Comparison of ENCODE assay signal across 12 cellular contexts in the genomic region with DNA sequence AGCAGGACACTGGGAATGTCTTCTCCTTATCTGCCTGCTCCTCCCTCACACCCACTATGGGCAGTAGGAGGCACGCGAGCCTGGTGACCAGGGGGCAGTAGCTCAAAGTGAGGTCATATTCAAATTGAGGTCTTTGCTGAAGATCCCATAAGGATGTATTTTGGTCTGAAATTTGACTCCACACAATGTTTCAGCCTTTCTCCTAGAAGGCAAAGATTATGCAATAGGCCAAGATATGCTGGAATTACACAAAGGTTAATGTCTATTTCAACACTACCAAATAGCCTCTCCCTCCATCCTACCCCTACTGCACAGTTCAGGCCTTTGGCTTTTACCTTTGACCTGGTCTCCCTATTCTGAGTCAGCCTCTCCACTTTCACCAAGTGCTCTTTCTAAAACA.
DNase-seq lines count a peak whose midpoint lies in the region; ATAC-seq, FAIRE-seq and TF ChIP-seq lines count a peak whose summit lies in the region.
"Had no signal": no experiment of that assay in that cellular context is flagged by ENCODE, and none has a peak within 500 bp of the region (broad histone marks: within the 10 kb centered on the region; RNA-seq: fewer than 3 reads in every experiment).

No MANE protein-coding gene starts in this region.

- no peak overlapping the region for H2BK15ac ChIP-seq in IMR-90 (ENCODE audit: low read depth, low read length)

- no peak overlapping the region for H2BK5ac ChIP-seq in IMR-90 (ENCODE audit: low read depth, low read length, poor library complexity, severe bottlenecking)

- no peak overlapping the region for H2BK120ac ChIP-seq in IMR-90 (ENCODE audit: low read depth, low read length)

- H3K18ac ChIP-seq in IMR-90 (ENCODE audit: low read depth, low read length), result no peak overlapping the region

- H3K27me3 ChIP-seq in BJ (ENCODE audit: control insufficient read depth, insufficient read depth, low read length) (no peaks in the 10 kb centered on the region), IMR-90 (ENCODE audit: control insufficient read depth, insufficient read depth, low read length) (no peaks in the 10 kb centered on the region), fibroblast of lung (ENCODE audit: control insufficient read depth, insufficient read depth, low read length) (no peaks in the 10 kb centered on the region), pancreas (no peaks in the 10 kb centered on the region)

- dilution Hi-C loops in IMR-90 (cut with HindIII; ENCODE audit: low sequenced_read_pairs, unreplicated experiment), result no loop called here

- BruUV-seq in IMR-90 (replicated peaks; lab: Mats Ljungman, UMichigan), result no TSS peak

- H3K27ac ChIP-seq in IMR-90 (ENCODE audit: insufficient read depth, low read length) (peak overlapping the region; percentile 17; the same call in 1 of the 2 replicates), fibroblast of lung (ENCODE audit: insufficient read depth, low read length) (no peak overlapping the region), pancreas (no peak overlapping the region)
- H3K27ac ChIP-seq: HL-60 had no signal

- CTCF ChIA-PET in BJ (lab: Yijun Ruan, JAX), result interaction anchor here (1.0 to 1.5 kb wide), 3 partner anchors 10 to 82 kb away, joined by 3 read pairs; no protein-coding TSS in a partner anchor
- CTCF ChIA-PET in IMR-90 (lab: Yijun Ruan, JAX), result interaction anchor here (0.7 to 1.3 kb wide), 2 partner anchors 8 to 10 kb away, joined by 3 to 4 read pairs; no protein-coding TSS in a partner anchor

- H3K27ac Mint-ChIP-seq in stimulated activated memory B cell treated with anti-CD40 and anti-IgM and Interleukin-4, amounts not matched to agents 10 μg/mL and 1 μg/mL and 100 μg/mL, for 72 hours, result no peak overlapping the region

- H3K36me3 Mint-ChIP-seq in stimulated activated memory B cell treated with anti-CD40 and anti-IgM and Interleukin-4, amounts not matched to agents 10 μg/mL and 1 μg/mL and 100 μg/mL, for 72 hours, result peaks cover 6% of the 10 kb centered on the region

- H3K4me1 ChIP-seq in IMR-90 (ENCODE audit: control insufficient read depth, insufficient read depth, low read length) (peaks cover 8% of the 10 kb centered on the region), fibroblast of lung (ENCODE audit: control insufficient read depth, extremely low read depth, insufficient read depth, low read length) (peaks cover 3% of the 10 kb centered on the region), pancreas (no peaks in the 10 kb centered on the region)

- H3K4me3 Mint-ChIP-seq in stimulated activated memory B cell treated with anti-CD40 and anti-IgM and Interleukin-4, amounts not matched to agents 10 μg/mL and 1 μg/mL and 100 μg/mL, for 72 hours, result no peak overlapping the region
- H3K4me3 Mint-ChIP-seq: CD4-positive, CD25-positive, alpha-beta regulatory T cell had no signal

- H3K9ac ChIP-seq in IMR-90 (ENCODE audit: low read depth, low read length) (no peak overlapping the region), fibroblast of lung (ENCODE audit: insufficient read depth, low read length) (no peak overlapping the region)

- peak overlapping the region; percentile 46; the same call in 1 of the 2 replicates for H3K4ac ChIP-seq in IMR-90 (ENCODE audit: low read depth, low read length)

- intact Hi-C loops in IMR-90 (cut with micrococcal nuclease), result no loop called here
- intact Hi-C loops in pancreas (cut with DNase I), result no loop called here

- no peaks in the 10 kb centered on the region for H3K36me3 ChIP-seq in BJ (ENCODE audit: control insufficient read depth, insufficient read depth, low read length)
- H3K36me3 ChIP-seq in IMR-90 (ENCODE audit: control insufficient read depth, insufficient read depth, low read length), result 0 out of 2 replicates have a peak, but pooled peaks cover 1% of the 10 kb centered on the region
- no peaks in the 10 kb centered on the region for H3K36me3 ChIP-seq in fibroblast of lung (ENCODE audit: control insufficient read depth, insufficient read depth, low read length)
- H3K36me3 ChIP-seq in pancreas, result no peaks in the 10 kb centered on the region

- no peak overlapping the region for H3K56ac ChIP-seq in IMR-90 (ENCODE audit: extremely low read depth, insufficient read depth, low read length)

- no peak overlapping the region for H4K91ac ChIP-seq in IMR-90 (ENCODE audit: insufficient read depth, low read depth, low read length)

- H3K27me3 Mint-ChIP-seq in stimulated activated memory B cell treated with anti-CD40 and anti-IgM and Interleukin-4, amounts not matched to agents 10 μg/mL and 1 μg/mL and 100 μg/mL, for 72 hours, result no peaks in the 10 kb centered on the region

- H3K4me2 ChIP-seq in IMR-90 (ENCODE audit: low read depth, low read length), result 0 out of 2 replicates have a peak overlapping the region, but pooled peaks have one; percentile 10
- no peak overlapping the region for H3K4me2 ChIP-seq in fibroblast of lung (ENCODE audit: extremely low read depth, insufficient read depth, low read length)

- TF ChIP-seq POLR2A in IMR-90 (IDR thresholded peaks at IDR 0.05; ENCODE audit: low read depth, low read length) (no peak), GM12892 (IDR thresholded peaks at IDR 0.05; ENCODE audit: low read depth, low read length) (no peak)

- H3K4me3 ChIP-seq in BJ (ENCODE audit: low read depth, low read length) (no peak overlapping the region), IMR-90 (ENCODE audit: insufficient read depth, low read depth, low read length) (no peak overlapping the region), fibroblast of lung (replicated peaks in 1 of 4; ENCODE audit: control extremely low read depth in 1 of 4, insufficient read depth in 1 of 4, low read depth in 3 of 4, low read length in 4 of 4) (no peak overlapping the region), pancreas (no peak overlapping the region)

- H3K79me1 ChIP-seq in IMR-90 (ENCODE audit: low read depth in 1 of 2, low read length in 2 of 2), result peaks cover 5 to 43% of the 10 kb centered on the region in 2 experiments; a peak in 3 of 4 replicates

- in situ Hi-C loops in IMR-90 (cut with MboI; ENCODE audit: low sequenced_read_pairs), result no loop called here

- peaks cover 16% of the 10 kb centered on the region for H3K4me1 Mint-ChIP-seq in stimulated activated memory B cell treated with anti-CD40 and anti-IgM and Interleukin-4, amounts not matched to agents 10 μg/mL and 1 μg/mL and 100 μg/mL, for 72 hours

- FAIRE-seq in pancreas (lab: Jason Lieb, UNC) (no peak), GM12892 (lab: Jason Lieb, UNC) (no peak)

- H4K20me1 ChIP-seq in IMR-90 (ENCODE audit: insufficient read depth, low read length), result peaks cover 8% of the 10 kb centered on the region; the same call in 1 of the 2 replicates
- H4K20me1 ChIP-seq in fibroblast of lung (ENCODE audit: control insufficient read depth, extremely low read depth, insufficient read depth, low read length), result no peaks in the 10 kb centered on the region

- POLR2A ChIA-PET in BJ (lab: Charles Lee), result no interaction called here
- POLR2A ChIA-PET in IMR-90 (lab: Charles Lee; ENCODE audit: unreplicated experiment), result no interaction called here

- H3K23ac ChIP-seq in IMR-90 (ENCODE audit: low read depth, low read length), result no peak overlapping the region

- no peak overlapping the region for H2AK9ac ChIP-seq in IMR-90 (replicated peaks; ENCODE audit: low read depth, low read length, poor library complexity)

- peaks cover 17% of the 10 kb centered on the region for H3K9me1 ChIP-seq in IMR-90 (ENCODE audit: insufficient read depth, low read length)

- H2AK5ac ChIP-seq in IMR-90 (ENCODE audit: low read depth, low read length), result 0 out of 2 replicates have a peak overlapping the region, but pooled peaks have one; percentile 15

- no peak for TF ChIP-seq RAD21 in IMR-90 (IDR thresholded peaks at IDR 0.05; ENCODE audit: low read length)

- H3K9me3 Mint-ChIP-seq in stimulated activated memory B cell treated with anti-CD40 and anti-IgM and Interleukin-4, amounts not matched to agents 10 μg/mL and 1 μg/mL and 100 μg/mL, for 72 hours, result no peaks in the 10 kb centered on the region

- DNase-seq in BJ (ENCODE audit: low read depth) (no peak), IMR-90 (peak; percentile 37), fibroblast of lung (ENCODE audit: low read depth in 2 of 2) (peak; percentile 44 to 87), pancreas (no peak), GM12892 (ENCODE audit: insufficient read length) (no peak), NCI-H526 treated with DMSO at 0.1 percent for 48 hours (lab: John Stamatoyannopoulos, UW) (no peak), SK-N-DZ (ENCODE audit: low spot score) (no peak)
- DNase-seq: CD4-positive, CD25-positive, alpha-beta regulatory T cell; NCI-H1436; retina had no signal

- peak; percentile 57 for ATAC-seq in IMR-90 (ENCODE audit: low read depth)
- ATAC-seq in pancreas, result peak in 3 of 4 donors; percentile 38 to 66 (median 56)
- no peak for ATAC-seq in stimulated activated memory B cell treated with anti-CD40 and anti-IgM and Interleukin-4, amounts not matched to agents 10 μg/mL and 1 μg/mL and 100 μg/mL, for 72 hours

- no peak overlapping the region for H4K5ac ChIP-seq in IMR-90 (ENCODE audit: low read depth, low read length)

- H3K9me3 ChIP-seq in IMR-90 (ENCODE audit: control insufficient read depth, insufficient read depth, low read length), result no peaks in the 10 kb centered on the region
- no peaks in the 10 kb centered on the region for H3K9me3 ChIP-seq in fibroblast of lung (ENCODE audit: control insufficient read depth, insufficient read depth, low read depth, low read length)
- H3K9me3 ChIP-seq in pancreas, result no peaks in the 10 kb centered on the region

- H4K8ac ChIP-seq in IMR-90 (ENCODE audit: low read depth in 2 of 2, low read length in 2 of 2), result no peak overlapping the region

- no peak overlapping the region for H2AFZ ChIP-seq in IMR-90 (replicated peaks; ENCODE audit: low read length, poor library complexity)
- no peak overlapping the region for H2AFZ ChIP-seq in fibroblast of lung (ENCODE audit: low read length)

- H2BK20ac ChIP-seq in IMR-90 (ENCODE audit: low read depth, low read length), result no peak overlapping the region

- no peak overlapping the region for H3K14ac ChIP-seq in IMR-90 (replicated peaks; ENCODE audit: low read depth, low read length)

- H3K79me2 ChIP-seq in fibroblast of lung (ENCODE audit: control insufficient read depth, insufficient read depth, low read length), result no peaks in the 10 kb centered on the region

- no CpG with 5 or more reads among the region's 2 CpGs for WGBS in IMR-90 (ENCODE audit: extremely low coverage in 2 of 2, insufficient read length in 1 of 2), 2 experiments
- 84 to 92% methylated on average over 2 of the region's 2 CpGs for WGBS in pancreas, 2 donors

- peak; percentile 27 for TF ChIP-seq CTCF in BJ (IDR thresholded peaks at IDR 0.05; ENCODE audit: insufficient read depth, low read depth, low read length)
- TF ChIP-seq CTCF in IMR-90 (conservative IDR thresholded peaks at IDR 0.05; ENCODE audit: low read depth, low read length), result no peak
- TF ChIP-seq CTCF in fibroblast of lung (conservative IDR thresholded peaks at IDR 0.05 in 1 of 2, IDR thresholded peaks at IDR 0.05 in 1 of 2; ENCODE audit: low read depth in 1 of 2, low read length in 2 of 2), result peak in 1 of 2 donors; percentile 27
- TF ChIP-seq CTCF in pancreas (IDR thresholded peaks at IDR 0.05), result no peak

Comparison
In these comparisons a context has a peak if more than half of its experiments do, and no peak if none do; other contexts are left out.
1. DNase-seq: peak in IMR-90 (single experiment) and fibroblast of lung (2 of 2); none in BJ (single experiment), pancreas (0 of 6), GM12892 (single experiment), NCI-H526 treated with DMSO at 0.1 percent for 48 hours (single experiment) and SK-N-DZ (single experiment).